Comparison of ENCODE assay signal across 1 cellular context in the genomic region with DNA sequence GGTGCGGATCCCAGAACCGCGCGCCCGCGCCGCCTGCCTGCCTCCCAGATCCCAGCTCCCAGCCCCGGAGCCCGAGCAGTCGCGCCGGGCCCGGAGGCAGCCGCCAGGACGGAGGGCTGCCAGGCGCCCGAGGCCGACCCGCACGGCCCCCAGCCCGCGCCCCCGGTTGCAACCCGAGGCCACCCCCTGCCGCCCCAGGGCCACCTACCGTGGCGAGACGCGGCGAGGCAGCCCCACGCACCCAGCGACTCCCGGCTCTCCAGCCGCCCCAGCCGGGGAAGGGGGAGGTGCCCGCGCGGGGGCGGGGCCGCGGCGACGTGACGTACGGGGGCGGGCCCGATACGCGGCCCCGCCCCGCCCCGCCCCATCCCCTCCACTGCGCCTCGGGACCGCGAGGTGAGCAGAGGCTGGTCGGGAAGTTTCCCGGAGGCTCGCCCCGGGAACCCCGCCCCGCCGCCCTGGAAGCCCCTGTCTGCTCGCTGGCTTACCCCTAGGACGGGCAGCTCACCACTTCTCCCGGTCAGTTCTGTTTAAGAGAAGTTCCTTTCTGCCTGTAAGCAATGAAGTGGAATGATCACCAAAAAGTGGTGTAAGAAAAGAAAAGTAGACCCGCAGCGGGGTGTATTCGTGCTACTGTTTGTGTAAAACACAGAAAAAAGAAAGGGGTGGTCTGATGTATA.
TF ChIP-seq lines count a peak whose summit lies in the region.

TPST2 (minus strand) TSS at position 288 of the 680 bp plus-strand sequence. CDS start 48,502 bp downstream, outside the sequence.

TF ChIP-seq in HepG2, 621 proteins besides CTCF, POLR2A, EP300 and RAD21 (continued from another document and continues in another):
- TF ChIP-seq, protein P1, sequence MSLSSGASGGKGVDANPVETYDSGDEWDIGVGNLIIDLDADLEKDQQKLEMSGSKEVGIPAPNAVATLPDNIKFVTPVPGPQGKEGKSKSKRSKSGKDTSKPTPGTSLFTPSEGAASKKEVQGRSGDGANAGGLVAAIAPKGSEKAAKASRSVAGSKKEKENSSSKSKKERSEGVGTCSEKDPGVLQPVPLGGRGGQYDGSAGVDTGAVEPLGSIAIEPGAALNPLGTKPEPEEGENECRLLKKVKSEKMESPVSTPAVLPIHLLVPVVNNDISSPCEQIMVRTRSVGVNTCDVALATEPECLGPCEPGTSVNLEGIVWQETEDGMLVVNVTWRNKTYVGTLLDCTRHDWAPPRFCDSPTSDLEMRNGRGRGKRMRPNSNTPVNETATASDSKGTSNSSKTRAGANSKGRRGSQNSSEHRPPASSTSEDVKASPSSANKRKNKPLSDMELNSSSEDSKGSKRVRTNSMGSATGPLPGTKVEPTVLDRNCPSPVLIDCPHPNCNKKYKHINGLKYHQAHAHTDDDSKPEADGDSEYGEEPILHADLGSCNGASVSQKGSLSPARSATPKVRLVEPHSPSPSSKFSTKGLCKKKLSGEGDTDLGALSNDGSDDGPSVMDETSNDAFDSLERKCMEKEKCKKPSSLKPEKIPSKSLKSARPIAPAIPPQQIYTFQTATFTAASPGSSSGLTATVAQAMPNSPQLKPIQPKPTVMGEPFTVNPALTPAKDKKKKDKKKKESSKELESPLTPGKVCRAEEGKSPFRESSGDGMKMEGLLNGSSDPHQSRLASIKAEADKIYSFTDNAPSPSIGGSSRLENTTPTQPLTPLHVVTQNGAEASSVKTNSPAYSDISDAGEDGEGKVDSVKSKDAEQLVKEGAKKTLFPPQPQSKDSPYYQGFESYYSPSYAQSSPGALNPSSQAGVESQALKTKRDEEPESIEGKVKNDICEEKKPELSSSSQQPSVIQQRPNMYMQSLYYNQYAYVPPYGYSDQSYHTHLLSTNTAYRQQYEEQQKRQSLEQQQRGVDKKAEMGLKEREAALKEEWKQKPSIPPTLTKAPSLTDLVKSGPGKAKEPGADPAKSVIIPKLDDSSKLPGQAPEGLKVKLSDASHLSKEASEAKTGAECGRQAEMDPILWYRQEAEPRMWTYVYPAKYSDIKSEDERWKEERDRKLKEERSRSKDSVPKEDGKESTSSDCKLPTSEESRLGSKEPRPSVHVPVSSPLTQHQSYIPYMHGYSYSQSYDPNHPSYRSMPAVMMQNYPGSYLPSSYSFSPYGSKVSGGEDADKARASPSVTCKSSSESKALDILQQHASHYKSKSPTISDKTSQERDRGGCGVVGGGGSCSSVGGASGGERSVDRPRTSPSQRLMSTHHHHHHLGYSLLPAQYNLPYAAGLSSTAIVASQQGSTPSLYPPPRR (CRISPR knock-in tag; IDR thresholded peaks at IDR 0.05; ENCODE audit: borderline replicate concordance), result no peak
- TF ChIP-seq TBX2 (CRISPR knock-in tag; IDR thresholded peaks at IDR 0.05; ENCODE audit: borderline replicate concordance), result 0 out of 2 replicates have a peak, but pooled peaks have one; percentile 30
- TF ChIP-seq NFE2 (CRISPR knock-in tag; IDR thresholded peaks at IDR 0.05), result no peak
- no peak for TF ChIP-seq ZNF556 (CRISPR knock-in tag; IDR thresholded peaks at IDR 0.05; ENCODE audit: borderline replicate concordance)
- TF ChIP-seq SAP130 (CRISPR knock-in tag; IDR thresholded peaks at IDR 0.05; ENCODE audit: low read depth), result peak; percentile 36; the same call in 1 of the 2 replicates
- TF ChIP-seq ZMYM3 (CRISPR knock-in tag; IDR thresholded peaks at IDR 0.05), result peak; percentile 87
- TF ChIP-seq NPAS2 (CRISPR knock-in tag; IDR thresholded peaks at IDR 0.05; ENCODE audit: borderline replicate concordance), result no peak
- TF ChIP-seq FOXA1 (IDR thresholded peaks at IDR 0.05), result no peak
- TF ChIP-seq FOXA1 (CRISPR knock-in tag; IDR thresholded peaks at IDR 0.05), result no peak
- TF ChIP-seq SIN3A (IDR thresholded peaks at IDR 0.05; ENCODE audit: borderline replicate concordance, low read depth, low read length), result peak; percentile 57; the same call in 1 of the 2 replicates
- no peak for TF ChIP-seq MIER3 (CRISPR knock-in tag; IDR thresholded peaks at IDR 0.05; ENCODE audit: borderline replicate concordance)
- peak; percentile 19; the same call in 1 of the 2 replicates for TF ChIP-seq CREB1 (IDR thresholded peaks at IDR 0.05)
- TF ChIP-seq CREB1 (CRISPR knock-in tag; IDR thresholded peaks at IDR 0.05), result no peak
- TF ChIP-seq MLXIP (CRISPR knock-in tag; IDR thresholded peaks at IDR 0.05; ENCODE audit: borderline replicate concordance), result no peak
- no peak for TF ChIP-seq NFATC3 (CRISPR knock-in tag; IDR thresholded peaks at IDR 0.05)
- no peak for TF ChIP-seq ZNF180 (CRISPR knock-in tag; IDR thresholded peaks at IDR 0.05; ENCODE audit: borderline replicate concordance, low read depth)
- TF ChIP-seq BHLHE40 (IDR thresholded peaks at IDR 0.05; ENCODE audit: low read length), result no peak
- TF ChIP-seq ZNF282 (IDR thresholded peaks at IDR 0.05; ENCODE audit: partially characterized antibody), result no peak
- TF ChIP-seq ZHX1 (CRISPR knock-in tag; IDR thresholded peaks at IDR 0.05; ENCODE audit: low read depth), result no peak
- TF ChIP-seq ZNF563 (CRISPR knock-in tag; IDR thresholded peaks at IDR 0.05), result peak; percentile 24; the same call in 1 of the 2 replicates
- no peak for TF ChIP-seq ZNF20 (CRISPR knock-in tag; IDR thresholded peaks at IDR 0.05)
- no peak for TF ChIP-seq ZNF260 (CRISPR knock-in tag; IDR thresholded peaks at IDR 0.05; ENCODE audit: borderline replicate concordance, low read depth)
- TF ChIP-seq MTA3 (CRISPR knock-in tag; IDR thresholded peaks at IDR 0.05), result no peak
- no peak for TF ChIP-seq ZFP90 (CRISPR knock-in tag; IDR thresholded peaks at IDR 0.05; ENCODE audit: borderline replicate concordance)
- no peak for TF ChIP-seq ZNF709 (CRISPR knock-in tag; IDR thresholded peaks at IDR 0.05)
- peak; percentile 18; the same call in 1 of the 2 replicates for TF ChIP-seq HOXA3 (CRISPR knock-in tag; IDR thresholded peaks at IDR 0.05)
- no peak for TF ChIP-seq ETV5 (CRISPR knock-in tag; IDR thresholded peaks at IDR 0.05; ENCODE audit: borderline replicate concordance)
- TF ChIP-seq ZNF276 (CRISPR knock-in tag; IDR thresholded peaks at IDR 0.05; ENCODE audit: low read depth), result no peak
- no peak for TF ChIP-seq ZSCAN25 (CRISPR knock-in tag; IDR thresholded peaks at IDR 0.05)
- TF ChIP-seq MED1 (CRISPR knock-in tag; IDR thresholded peaks at IDR 0.05), result peak; percentile 15; the same call in 1 of the 2 replicates
- no peak for TF ChIP-seq ZNF333 (CRISPR knock-in tag; IDR thresholded peaks at IDR 0.05; ENCODE audit: borderline replicate concordance)
- TF ChIP-seq REL (CRISPR knock-in tag; conservative IDR thresholded peaks at IDR 0.05), result no peak
- no peak for TF ChIP-seq SP1 (IDR thresholded peaks at IDR 0.05)
- peak; percentile 28 for TF ChIP-seq SP1 (CRISPR knock-in tag; IDR thresholded peaks at IDR 0.05)
- TF ChIP-seq KLF15 (CRISPR knock-in tag; IDR thresholded peaks at IDR 0.05; ENCODE audit: borderline replicate concordance), result no peak
- no peak for TF ChIP-seq FOXP1 (IDR thresholded peaks at IDR 0.05)
- no peak for TF ChIP-seq FOXP1 (CRISPR knock-in tag; IDR thresholded peaks at IDR 0.05)
- TF ChIP-seq ARNT2 (CRISPR knock-in tag; IDR thresholded peaks at IDR 0.05; ENCODE audit: low read depth), result peak; percentile 22; the same call in 1 of the 2 replicates
- TF ChIP-seq ZNF496 (CRISPR knock-in tag; IDR thresholded peaks at IDR 0.05; ENCODE audit: insufficient replicate concordance), result no peak
- TF ChIP-seq, protein P2, sequence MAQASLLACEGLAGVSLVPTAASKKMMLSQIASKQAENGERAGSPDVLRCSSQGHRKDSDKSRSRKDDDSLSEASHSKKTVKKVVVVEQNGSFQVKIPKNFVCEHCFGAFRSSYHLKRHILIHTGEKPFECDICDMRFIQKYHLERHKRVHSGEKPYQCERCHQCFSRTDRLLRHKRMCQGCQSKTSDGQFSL (CRISPR knock-in tag; IDR thresholded peaks at IDR 0.05), result no peak
- TF ChIP-seq E2F2 (CRISPR knock-in tag; IDR thresholded peaks at IDR 0.05; ENCODE audit: borderline replicate concordance), result no peak
- TF ChIP-seq REST (IDR thresholded peaks at IDR 0.05; ENCODE audit: borderline replicate concordance in 1 of 2, low read depth in 1 of 2, low read length in 2 of 2), result no peak
- TF ChIP-seq YEATS4 (CRISPR knock-in tag; IDR thresholded peaks at IDR 0.05; ENCODE audit: borderline replicate concordance), result peak; percentile 51
